In the genomic region with DNA sequence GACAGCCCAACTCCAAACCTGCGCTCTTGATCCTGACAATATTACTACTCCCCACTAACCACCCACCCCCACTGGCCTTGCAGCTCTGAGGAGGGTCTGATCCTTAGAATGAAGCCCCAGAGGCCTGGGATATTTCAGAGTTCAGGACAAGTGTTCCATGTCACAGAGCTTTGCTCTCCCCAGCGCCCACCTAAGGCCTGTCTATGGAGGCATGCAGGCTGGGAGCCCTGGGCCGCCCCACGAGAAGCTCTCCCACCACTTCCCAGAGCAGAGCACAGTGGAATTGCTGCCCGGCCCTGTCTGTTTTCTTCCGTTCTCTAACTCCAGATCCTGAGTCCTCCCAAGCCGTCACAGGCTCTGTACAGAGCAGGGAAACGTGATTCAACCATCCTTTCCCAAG, we compare ENCODE assay signal across 24 cellular contexts.
"Had no signal": no experiment of that assay in that cellular context is flagged by ENCODE, and none has a peak within 500 bp of the region (broad histone marks: within the 10 kb centered on the region; RNA-seq: fewer than 3 reads in every experiment).

No MANE protein-coding gene starts in this region.

- H3K36me3 Mint-ChIP-seq: naive thymus-derived CD4-positive, alpha-beta T cell; natural killer cell treated with Interleukin-12 subunit alpha and Interleukin-12 subunit beta and Interleukin-15 and Interleukin-18, amount 100 ng/mL, for 72 hours; stimulated activated memory B cell treated with anti-CD40 and anti-IgM and Interleukin-4, amounts not matched to agents 10 μg/mL and 1 μg/mL and 100 μg/mL, for 72 hours; type B pancreatic cell had no signal

- H3K4me1 ChIP-seq: parathyroid adenoma, psoas muscle, right lobe of liver, tibial nerve, uterus had no signal

- DNase-seq: hypothalamus; immature natural killer cell; left ventricle myocardium inferior; midbrain; naive thymus-derived CD4-positive, alpha-beta T cell; nucleus accumbens; right lobe of liver; stimulated activated CD4-positive, alpha-beta T cell treated with anti-CD3 and anti-CD28 coated beads, Interleukin-1b, Interleukin-23, amount 100 ng/mL, for 48 hours; stimulated activated CD4-positive, alpha-beta T cell treated with anti-CD3 and anti-CD28 coated beads, Interleukin-2, amount 100 ng/mL, for 48 hours; stimulated activated CD4-positive, alpha-beta T cell treated with anti-CD3 and anti-CD28 coated beads, Interleukin-4, amount 100 ng/mL, for 4 hours; stimulated activated CD8-positive, alpha-beta memory T cell treated with anti-CD3 and anti-CD28 coated beads, Interleukin-4, amount 100 ng/mL, for 48 hours; stimulated activated naive CD4-positive, alpha-beta T cell treated with Interleukin-2 at 50 U/mL for 16 hours; stimulated activated naive CD8-positive, alpha-beta T cell treated with anti-CD3 and anti-CD28 coated beads, Interleukin-15, amount 100 ng/mL, for 72 hours; uterus had no signal

- H3K27ac ChIP-seq: left ventricle myocardium inferior, parathyroid adenoma, psoas muscle, right lobe of liver, tibial nerve, uterus had no signal

- H3K79me2 ChIP-seq: parathyroid adenoma had no signal

- H3K4me1 Mint-ChIP-seq: immature natural killer cell; stimulated activated memory B cell treated with anti-CD40 and anti-IgM and Interleukin-4, amounts not matched to agents 10 μg/mL and 1 μg/mL and 100 μg/mL, for 72 hours; stimulated activated naive CD8-positive, alpha-beta T cell treated with anti-CD3 and anti-CD28 coated beads, Interleukin-15, amount 100 ng/mL, for 72 hours had no signal

- H3K9me3 ChIP-seq: left ventricle myocardium inferior, mucosa of descending colon, psoas muscle, right lobe of liver, tibial nerve, uterus had no signal

- H3K4me2 ChIP-seq: smooth muscle cell had no signal

- H3K36me3 ChIP-seq: left ventricle myocardium inferior, right lobe of liver, tibial nerve, uterus had no signal

- ATAC-seq: naive thymus-derived CD4-positive, alpha-beta T cell; stimulated activated naive CD8-positive, alpha-beta T cell treated with anti-CD3 and anti-CD28 coated beads, Interleukin-15, amount 100 ng/mL, for 72 hours had no signal

- H3K4me3 Mint-ChIP-seq: immature natural killer cell; naive thymus-derived CD4-positive, alpha-beta T cell; natural killer cell treated with Interleukin-12 subunit alpha and Interleukin-12 subunit beta and Interleukin-15 and Interleukin-18, amount 100 ng/mL, for 72 hours; stimulated activated memory B cell treated with anti-CD40 and anti-IgM and Interleukin-4, amounts not matched to agents 10 μg/mL and 1 μg/mL and 100 μg/mL, for 72 hours; stimulated activated naive CD8-positive, alpha-beta T cell treated with anti-CD3 and anti-CD28 coated beads, Interleukin-15, amount 100 ng/mL, for 72 hours; type B pancreatic cell had no signal

- H3K9me3 Mint-ChIP-seq: immature natural killer cell; naive thymus-derived CD4-positive, alpha-beta T cell; natural killer cell treated with Interleukin-12 subunit alpha and Interleukin-12 subunit beta and Interleukin-15 and Interleukin-18, amount 100 ng/mL, for 72 hours; stimulated activated memory B cell treated with anti-CD40 and anti-IgM and Interleukin-4, amounts not matched to agents 10 μg/mL and 1 μg/mL and 100 μg/mL, for 72 hours; stimulated activated naive CD8-positive, alpha-beta T cell treated with anti-CD3 and anti-CD28 coated beads, Interleukin-15, amount 100 ng/mL, for 72 hours; type B pancreatic cell had no signal

- H2AFZ ChIP-seq: parathyroid adenoma had no signal

- H3K4me3 ChIP-seq: left ventricle myocardium inferior, lung, mucosa of descending colon, psoas muscle, right lobe of liver, smooth muscle cell, tibial nerve, uterus had no signal

- H3K27me3 ChIP-seq: right lobe of liver, uterus had no signal

- H3K9ac ChIP-seq: parathyroid adenoma had no signal

- FAIRE-seq: islet of Langerhans had no signal

- H3K27ac Mint-ChIP-seq: immature natural killer cell; naive thymus-derived CD4-positive, alpha-beta T cell; natural killer cell treated with Interleukin-12 subunit alpha and Interleukin-12 subunit beta and Interleukin-15 and Interleukin-18, amount 100 ng/mL, for 72 hours; stimulated activated memory B cell treated with anti-CD40 and anti-IgM and Interleukin-4, amounts not matched to agents 10 μg/mL and 1 μg/mL and 100 μg/mL, for 72 hours; stimulated activated naive CD8-positive, alpha-beta T cell treated with anti-CD3 and anti-CD28 coated beads, Interleukin-15, amount 100 ng/mL, for 72 hours; type B pancreatic cell had no signal
